Comparison of ENCODE assay signal across 9 cellular contexts in the genomic region with DNA sequence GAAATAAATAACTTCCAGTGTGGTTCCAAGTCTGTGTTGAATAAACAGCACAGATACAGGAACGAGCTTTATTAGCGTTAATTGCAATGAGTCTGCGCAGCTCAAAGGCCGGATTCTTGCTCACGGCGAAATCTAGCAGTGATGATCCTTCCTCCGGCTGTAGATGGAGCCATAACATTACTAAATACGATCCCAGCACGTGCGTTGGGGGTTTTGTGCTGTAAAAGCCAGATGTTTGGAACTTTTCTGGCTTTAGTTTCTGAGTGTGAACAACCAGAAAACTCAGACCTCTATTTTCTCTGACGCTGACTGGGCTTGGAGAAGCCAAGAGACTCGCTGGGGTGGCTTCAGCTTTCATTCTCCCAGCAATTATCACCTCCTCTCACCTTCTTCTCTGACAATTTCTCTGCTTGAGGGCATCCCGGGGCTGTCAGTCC. TPM values are rescaled to one million over a fixed set of nuclear protein-coding genes. Genes with fewer than 3 reads are reported as not detected.
DNase-seq lines count a peak whose midpoint lies in the region; ATAC-seq and FAIRE-seq lines count a peak whose summit lies in the region.
"Had no signal": no experiment of that assay in that cellular context is flagged by ENCODE, and none has a peak within 500 bp of the region (broad histone marks: within the 10 kb centered on the region; RNA-seq: fewer than 3 reads in every experiment).

No MANE protein-coding gene starts in this region.

- peaks cover 45% of the 10 kb centered on the region for H3K4me1 Mint-ChIP-seq in activated CD8-positive, alpha-beta T cell treated with anti-CD3 and anti-CD28 coated beads, Interleukin-2, amount 10 ng/mL, durations not matched to agents 7 days and 5 days (ENCODE audit: low read depth)
- peaks cover 16% of the 10 kb centered on the region for H3K4me1 Mint-ChIP-seq in stimulated activated effector memory CD8-positive, alpha-beta T cell treated with anti-CD3 and anti-CD28 coated beads, Interleukin-12 subunit alpha, Interleukin-12 subunit beta, amount 100 ng/mL, for 72 hours

- POLR2A ChIA-PET in activated CD8-positive, alpha-beta T cell treated with anti-CD3 and anti-CD28 coated beads, Interleukin-2, amount 10 ng/mL, durations not matched to agents 7 days and 5 days (lab: Charles Lee), result no interaction called here

- H3K9ac ChIP-seq in BLaER1 treated with 17β-estradiol and CSF1 and Interleukin-3, amounts not matched to agents 10 nM and 100 nM, result peak overlapping the region in 2 of 11 experiments; percentile 19 to 51; a peak in 3 of 22 replicates

- H3K9me3 Mint-ChIP-seq in activated CD8-positive, alpha-beta T cell treated with anti-CD3 and anti-CD28 coated beads, Interleukin-2, amount 10 ng/mL, durations not matched to agents 7 days and 5 days (ENCODE audit: insufficient read depth), result no peaks in the 10 kb centered on the region
- no peaks in the 10 kb centered on the region for H3K9me3 Mint-ChIP-seq in stimulated activated effector memory CD8-positive, alpha-beta T cell treated with anti-CD3 and anti-CD28 coated beads, Interleukin-12 subunit alpha, Interleukin-12 subunit beta, amount 100 ng/mL, for 72 hours
- H3K9me3 Mint-ChIP-seq: IgD-negative memory B cell had no signal

- no peaks in the 10 kb centered on the region for H3K36me3 Mint-ChIP-seq in activated CD8-positive, alpha-beta T cell treated with anti-CD3 and anti-CD28 coated beads, Interleukin-2, amount 10 ng/mL, durations not matched to agents 7 days and 5 days (ENCODE audit: low read depth)
- H3K36me3 Mint-ChIP-seq in stimulated activated effector memory CD8-positive, alpha-beta T cell treated with anti-CD3 and anti-CD28 coated beads, Interleukin-12 subunit alpha, Interleukin-12 subunit beta, amount 100 ng/mL, for 72 hours, result peaks cover 6% of the 10 kb centered on the region
- H3K36me3 Mint-ChIP-seq: IgD-negative memory B cell had no signal

- no peak overlapping the region for H3K4me3 ChIP-seq in BLaER1 treated with 17β-estradiol and CSF1 and Interleukin-3, amounts not matched to agents 10 nM and 100 nM

- H3K4me1 ChIP-seq in BLaER1 treated with 17β-estradiol and CSF1 and Interleukin-3, amounts not matched to agents 10 nM and 100 nM, result peaks cover 13 to 47% (median 32%) of the 10 kb centered on the region in 10 experiments; a peak in 18 of 20 replicates

- CTCF ChIA-PET in activated CD8-positive, alpha-beta T cell treated with anti-CD3 and anti-CD28 coated beads, Interleukin-2, amount 10 ng/mL, durations not matched to agents 7 days and 5 days (lab: Charles Lee), result interaction anchor here (0.6 to 2.4 kb wide), 45 partner anchors 9 to 1708 kb away, joined by 3 to 22 read pairs (median 4); a partner anchor contains a TSS

- H3K27ac ChIP-seq in BLaER1 treated with 17β-estradiol and CSF1 and Interleukin-3, amounts not matched to agents 10 nM and 100 nM, result peak overlapping the region in 1 of 11 experiments; percentile 41; a peak in 1 of 22 replicates

- no peaks in the 10 kb centered on the region for H3K9me3 ChIP-seq in BLaER1 treated with 17β-estradiol and CSF1 and Interleukin-3, amounts not matched to agents 10 nM and 100 nM (replicated peaks in 1 of 11)

- FAIRE-seq in endometrium (lab: Jason Lieb, UNC), result peak; percentile 98

- H3K4me3 Mint-ChIP-seq in activated CD8-positive, alpha-beta T cell treated with anti-CD3 and anti-CD28 coated beads, Interleukin-2, amount 10 ng/mL, durations not matched to agents 7 days and 5 days, result no peak overlapping the region
- H3K4me3 Mint-ChIP-seq in stimulated activated effector memory CD8-positive, alpha-beta T cell treated with anti-CD3 and anti-CD28 coated beads, Interleukin-12 subunit alpha, Interleukin-12 subunit beta, amount 100 ng/mL, for 72 hours, result no peak overlapping the region

- H3K36me3 ChIP-seq in BLaER1 treated with 17β-estradiol and CSF1 and Interleukin-3, amounts not matched to agents 10 nM and 100 nM, result no peaks in the 10 kb centered on the region

- peaks cover 34% of the 10 kb centered on the region for H3K27me3 Mint-ChIP-seq in activated CD8-positive, alpha-beta T cell treated with anti-CD3 and anti-CD28 coated beads, Interleukin-2, amount 10 ng/mL, durations not matched to agents 7 days and 5 days (ENCODE audit: low read depth)

- DNase-seq in NCI-H774 (lab: John Stamatoyannopoulos, UW) (peak; percentile 80), middle frontal gyrus (ENCODE audit: extremely low spot score, low spot score) (peak; percentile 26)
- peak; percentile 69 for DNase-seq in activated CD8-positive, alpha-beta T cell treated with anti-CD3 and anti-CD28 coated beads, Interleukin-2, amount 10 ng/mL, durations not matched to agents 7 days and 5 days
- peak; percentile 31 to 67 for DNase-seq in stimulated activated effector memory CD8-positive, alpha-beta T cell treated with anti-CD3 and anti-CD28 coated beads, Interleukin-12 subunit alpha, Interleukin-12 subunit beta, amount 100 ng/mL, for 72 hours (ENCODE audit: low spot score in 2 of 2)

- H3K4me2 ChIP-seq in BLaER1 treated with 17β-estradiol and CSF1 and Interleukin-3, amounts not matched to agents 10 nM and 100 nM, result peak overlapping the region in 7 of 11 experiments; percentile 12 to 31 (median 21); a peak in 7 of 22 replicates

- ATAC-seq in GM19043 (IDR thresholded peaks at IDR 0.05; ENCODE audit: low read depth, unreplicated experiment) (peak; percentile 77), HG03521 (IDR thresholded peaks at IDR 0.05; ENCODE audit: unreplicated experiment) (peak; percentile 64)
- ATAC-seq in activated CD8-positive, alpha-beta T cell treated with anti-CD3 and anti-CD28 coated beads, Interleukin-2, amount 10 ng/mL, durations not matched to agents 7 days and 5 days, result peak; percentile 87
- ATAC-seq in stimulated activated effector memory CD8-positive, alpha-beta T cell treated with anti-CD3 and anti-CD28 coated beads, Interleukin-12 subunit alpha, Interleukin-12 subunit beta, amount 100 ng/mL, for 72 hours, result peak; percentile 84

- no peak overlapping the region for H3K27ac Mint-ChIP-seq in activated CD8-positive, alpha-beta T cell treated with anti-CD3 and anti-CD28 coated beads, Interleukin-2, amount 10 ng/mL, durations not matched to agents 7 days and 5 days
- H3K27ac Mint-ChIP-seq in stimulated activated effector memory CD8-positive, alpha-beta T cell treated with anti-CD3 and anti-CD28 coated beads, Interleukin-12 subunit alpha, Interleukin-12 subunit beta, amount 100 ng/mL, for 72 hours, result no peak overlapping the region
- H3K27ac Mint-ChIP-seq: IgD-negative memory B cell had no signal

- no peaks in the 10 kb centered on the region for H4K20me1 ChIP-seq in BLaER1 treated with 17β-estradiol and CSF1 and Interleukin-3, amounts not matched to agents 10 nM and 100 nM

- no peaks in the 10 kb centered on the region for H3K27me3 ChIP-seq in BLaER1 treated with 17β-estradiol and CSF1 and Interleukin-3, amounts not matched to agents 10 nM and 100 nM

RNA-seq across cellular contexts. Expression of a gene that starts 47.0 kb away (rescaled TPM):
- total RNA-seq in activated CD8-positive, alpha-beta T cell treated with anti-CD3 and anti-CD28 coated beads, Interleukin-2, amount 10 ng/mL, durations not matched to agents 7 days and 5 days, result 10 to 100 TPM; 54.0 to 56.8 TPM

Comparison
In these comparisons a context has a peak if more than half of its experiments do, and no peak if none do; other contexts are left out.
1. DNase-seq: peak in every context shown above with its lines; median percentile 80 in NCI-H774; 69 in activated CD8-positive, alpha-beta T cell treated with anti-CD3 and anti-CD28 coated beads, Interleukin-2, amount 10 ng/mL, durations not matched to agents 7 days and 5 days; 49 in stimulated activated effector memory CD8-positive, alpha-beta T cell treated with anti-CD3 and anti-CD28 coated beads, Interleukin-12 subunit alpha, Interleukin-12 subunit beta, amount 100 ng/mL, for 72 hours; 26 in middle frontal gyrus.